In genomic region chr1:110338200-110339039, GRCh38 we compare ENCODE assay signal across 8 cellular contexts. TPM values are rescaled to one million over a fixed set of nuclear protein-coding genes. Genes with fewer than 3 reads are reported as not detected.
DNase-seq lines count a peak whose midpoint lies in the region; ATAC-seq and TF ChIP-seq lines count a peak whose summit lies in the region.

No MANE protein-coding gene starts in this region.

- no peak overlapping the region for H2BK120ac ChIP-seq in mesenchymal stem cell (ENCODE audit: low read depth, low read length)

- peaks cover 53% of the 10 kb centered on the region for H3K4me1 Mint-ChIP-seq in CD4-positive, alpha-beta T cell (ENCODE audit: low read depth)
- peaks cover 44% of the 10 kb centered on the region for H3K4me1 Mint-ChIP-seq in activated CD8-positive, alpha-beta T cell treated with anti-CD3 and anti-CD28 coated beads for 36 hours (ENCODE audit: low read depth)

- peak overlapping the region; percentile 96 for H3K9ac ChIP-seq in mesenchymal stem cell (ENCODE audit: low read length)

- H2BK15ac ChIP-seq in mesenchymal stem cell (ENCODE audit: low read depth, poor library complexity, severe bottlenecking), result peak overlapping the region; percentile 96

- no peaks in the 10 kb centered on the region for H3K27me3 ChIP-seq in CD4-positive, alpha-beta T cell (ENCODE audit: control insufficient read depth, insufficient read depth, low read length)
- no peaks in the 10 kb centered on the region for H3K27me3 ChIP-seq in mesenchymal stem cell (ENCODE audit: control insufficient read depth in 1 of 2, insufficient read depth in 1 of 2, low read length in 2 of 2)

- H3K4me3 ChIP-seq in mesenchymal stem cell (ENCODE audit: insufficient read depth in 1 of 2, low read depth in 1 of 2, low read length in 2 of 2), result peak overlapping the region; percentile 82 to 93

- CTCF ChIA-PET in CD4-positive, alpha-beta T cell (lab: Charles Lee), result interaction anchor here (0.7 to 4.8 kb wide), 19 partner anchors 10 to 428 kb away, joined by 3 to 62 read pairs (median 7); partner anchors contain the start of genes AHCYL1, KCNC4 and LAMTOR5
- CTCF ChIA-PET in activated CD8-positive, alpha-beta T cell treated with anti-CD3 and anti-CD28 coated beads for 36 hours (lab: Charles Lee), result interaction anchor here (0.8 to 12.3 kb wide), 18 partner anchors 10 to 806 kb away, joined by 3 to 153 read pairs (median 4); partner anchors contain the start of genes AHCYL1, KCNC4 and STRIP1

- H2AK5ac ChIP-seq in mesenchymal stem cell (ENCODE audit: low read length, severe bottlenecking), result no peak overlapping the region

- no peak overlapping the region for H3K27ac Mint-ChIP-seq in CD4-positive, alpha-beta T cell
- H3K27ac Mint-ChIP-seq in activated CD8-positive, alpha-beta T cell treated with anti-CD3 and anti-CD28 coated beads for 36 hours, result no peak overlapping the region

- peak; percentile 90 to 96 (median 91) for DNase-seq in CD4-positive, alpha-beta T cell
- peak; percentile 94 for DNase-seq in HK-2 (ENCODE audit: unreplicated experiment)
- DNase-seq in NCI-H82 treated with DMSO at 0.1 percent for 48 hours (lab: John Stamatoyannopoulos, UW; ENCODE audit: unreplicated experiment), result peak; percentile 100
- DNase-seq in activated CD8-positive, alpha-beta T cell treated with anti-CD3 and anti-CD28 coated beads for 36 hours, result peak; percentile 97
- peak; percentile 94 for DNase-seq in effector CD4-positive, alpha-beta T cell
- no peak for DNase-seq in mesenchymal stem cell
- peak; percentile 89 for DNase-seq in stimulated activated CD8-positive, alpha-beta memory T cell treated with anti-CD3 and anti-CD28 coated beads, Interleukin-12 subunit alpha, Interleukin-12 subunit beta, amount 100 ng/mL, for 4 hours (ENCODE audit: low read depth)

- H3K23ac ChIP-seq in mesenchymal stem cell (ENCODE audit: low read length in 2 of 2), result no peak overlapping the region

- no peak overlapping the region for H3K14ac ChIP-seq in mesenchymal stem cell (ENCODE audit: low read length in 2 of 2)

- TF ChIP-seq CTCF in CD4-positive, alpha-beta T cell (IDR thresholded peaks at IDR 0.05), result peak; percentile 77
- TF ChIP-seq CTCF in activated CD8-positive, alpha-beta T cell treated with anti-CD3 and anti-CD28 coated beads for 36 hours (IDR thresholded peaks at IDR 0.05), result peak; percentile 59

- peaks cover 21% of the 10 kb centered on the region for H3K4me1 ChIP-seq in mesenchymal stem cell (ENCODE audit: control insufficient read depth, insufficient read depth, low read depth, low read length)

- no peaks in the 10 kb centered on the region for H3K27me3 Mint-ChIP-seq in CD4-positive, alpha-beta T cell
- H3K27me3 Mint-ChIP-seq in activated CD8-positive, alpha-beta T cell treated with anti-CD3 and anti-CD28 coated beads for 36 hours, result no peaks in the 10 kb centered on the region

- H3K9me3 ChIP-seq in CD4-positive, alpha-beta T cell (ENCODE audit: control insufficient read depth, low read length), result no peaks in the 10 kb centered on the region
- H3K9me3 ChIP-seq in mesenchymal stem cell (ENCODE audit: control insufficient read depth, low read length), result no peaks in the 10 kb centered on the region

- peak overlapping the region; percentile 55 to 97 for H3K18ac ChIP-seq in mesenchymal stem cell (ENCODE audit: low read depth in 1 of 2, low read length in 2 of 2)

- peak overlapping the region; percentile 98 for H3K27ac ChIP-seq in CD4-positive, alpha-beta T cell (ENCODE audit: low read depth, low read length)
- H3K27ac ChIP-seq in mesenchymal stem cell (ENCODE audit: low read length, poor library complexity, severe bottlenecking), result peak overlapping the region; percentile 99

- under 1% methylated on average over 75 of the region's 80 CpGs for whole genome bisulfite sequencing in mesenchymal stem cell

- H4K91ac ChIP-seq in mesenchymal stem cell (ENCODE audit: low read length), result peak overlapping the region; percentile 91

- H3K9me3 Mint-ChIP-seq in CD4-positive, alpha-beta T cell, result no peaks in the 10 kb centered on the region
- no peaks in the 10 kb centered on the region for H3K9me3 Mint-ChIP-seq in activated CD8-positive, alpha-beta T cell treated with anti-CD3 and anti-CD28 coated beads for 36 hours

- POLR2A ChIA-PET in CD4-positive, alpha-beta T cell (lab: Charles Lee), result interaction anchor here (0.6 to 7.9 kb wide), 40 partner anchors 8 to 1646 kb away, joined by 3 to 199 read pairs (median 4); partner anchors contain the start of genes AHCYL1, GNAI3, GSTM1 and KCNC4
- POLR2A ChIA-PET in activated CD8-positive, alpha-beta T cell treated with anti-CD3 and anti-CD28 coated beads for 36 hours (lab: Charles Lee), result interaction anchor here (0.6 to 5.0 kb wide), 22 partner anchors 9 to 1254 kb away, joined by 3 to 64 read pairs (median 4); partner anchors contain the start of genes KCNA3, KCNC4, LAMTOR5 and STRIP1

- no peak overlapping the region for H3K4me3 Mint-ChIP-seq in CD4-positive, alpha-beta T cell
- no peak overlapping the region for H3K4me3 Mint-ChIP-seq in activated CD8-positive, alpha-beta T cell treated with anti-CD3 and anti-CD28 coated beads for 36 hours

- H3K4me2 ChIP-seq in mesenchymal stem cell (ENCODE audit: low read length, poor library complexity, severe bottlenecking), result peak overlapping the region; percentile 99

- H2BK5ac ChIP-seq in mesenchymal stem cell (ENCODE audit: low read depth, low read length, poor library complexity, severe bottlenecking), result peak overlapping the region; percentile 92

- peak overlapping the region; percentile 90 for H2AFZ ChIP-seq in mesenchymal stem cell (ENCODE audit: low read depth, low read length)

- H4K8ac ChIP-seq in mesenchymal stem cell (ENCODE audit: low read length), result peak overlapping the region; percentile 100

- ATAC-seq in CD4-positive, alpha-beta T cell (ENCODE audit: poor library complexity), result peak; percentile 68
- ATAC-seq in GM19463 (IDR thresholded peaks at IDR 0.05; ENCODE audit: unreplicated experiment), result peak; percentile 62
- ATAC-seq in activated CD8-positive, alpha-beta T cell treated with anti-CD3 and anti-CD28 coated beads for 36 hours, result peak; percentile 73

- peaks cover 41% of the 10 kb centered on the region for H3K36me3 Mint-ChIP-seq in CD4-positive, alpha-beta T cell (ENCODE audit: low read depth)
- peaks cover 37% of the 10 kb centered on the region for H3K36me3 Mint-ChIP-seq in activated CD8-positive, alpha-beta T cell treated with anti-CD3 and anti-CD28 coated beads for 36 hours (ENCODE audit: low read depth)

- peaks cover 8% of the 10 kb centered on the region for H3K79me1 ChIP-seq in mesenchymal stem cell (replicated peaks; ENCODE audit: low read length, poor library complexity, severe bottlenecking)

- H2BK12ac ChIP-seq in mesenchymal stem cell (ENCODE audit: low read length in 2 of 2), result no peak overlapping the region

- intact Hi-C loops in CD4-positive, alpha-beta T cell (cut with DNase I, micrococcal nuclease), result loop anchor here (1.0 to 2.0 kb wide), 5 partner anchors 68 to 304 kb away; partner anchors contain the start of genes KCNC4 (in 2 of the 2), LAMTOR5 (in 2 of the 2) and STRIP1 (in 1 of the 2)
- intact Hi-C loops in activated CD8-positive, alpha-beta T cell treated with anti-CD3 and anti-CD28 coated beads for 36 hours (cut with micrococcal nuclease), result loop anchor here (2.0 kb wide), 1 partner anchor 68 kb away; the partner anchor contains the start of gene LAMTOR5

- peaks cover 19 to 30% of the 10 kb centered on the region in 2 experiments for H3K36me3 ChIP-seq in mesenchymal stem cell (ENCODE audit: control insufficient read depth in 1 of 2, insufficient read depth in 2 of 2, low read depth in 1 of 2, low read length in 2 of 2)

- H3K4ac ChIP-seq in mesenchymal stem cell (ENCODE audit: low read depth in 1 of 2, low read length in 2 of 2), result peak overlapping the region; percentile 87 to 94

RNA-seq across cellular contexts. Expression of gene RBM15, which starts 0.8 kb away (rescaled TPM):
- 10 to 100 TPM; 49.4 to 49.7 TPM for total RNA-seq in CD4-positive, alpha-beta T cell
- 10 to 100 TPM; 70.8 to 72.5 TPM for total RNA-seq in activated CD8-positive, alpha-beta T cell treated with anti-CD3 and anti-CD28 coated beads for 36 hours
- 5.2 TPM for polyA plus RNA-seq in mesenchymal stem cell (2013, experiment 1 of 2)
- 4.8 TPM for polyA plus RNA-seq in mesenchymal stem cell (2013, experiment 2 of 2)

RNA-seq across cellular contexts. Expression of gene SLC16A4, which starts 52.4 kb away (rescaled TPM):
- not detected for total RNA-seq in CD4-positive, alpha-beta T cell
- under 1 TPM; 0.27 to 0.51 TPM for total RNA-seq in activated CD8-positive, alpha-beta T cell treated with anti-CD3 and anti-CD28 coated beads for 36 hours
- 11.9 TPM for polyA plus RNA-seq in mesenchymal stem cell (2013, experiment 1 of 2)
- 12.4 TPM for polyA plus RNA-seq in mesenchymal stem cell (2013, experiment 2 of 2)
